ENCODE assay signal across 20 cellular contexts in the genomic region with DNA sequence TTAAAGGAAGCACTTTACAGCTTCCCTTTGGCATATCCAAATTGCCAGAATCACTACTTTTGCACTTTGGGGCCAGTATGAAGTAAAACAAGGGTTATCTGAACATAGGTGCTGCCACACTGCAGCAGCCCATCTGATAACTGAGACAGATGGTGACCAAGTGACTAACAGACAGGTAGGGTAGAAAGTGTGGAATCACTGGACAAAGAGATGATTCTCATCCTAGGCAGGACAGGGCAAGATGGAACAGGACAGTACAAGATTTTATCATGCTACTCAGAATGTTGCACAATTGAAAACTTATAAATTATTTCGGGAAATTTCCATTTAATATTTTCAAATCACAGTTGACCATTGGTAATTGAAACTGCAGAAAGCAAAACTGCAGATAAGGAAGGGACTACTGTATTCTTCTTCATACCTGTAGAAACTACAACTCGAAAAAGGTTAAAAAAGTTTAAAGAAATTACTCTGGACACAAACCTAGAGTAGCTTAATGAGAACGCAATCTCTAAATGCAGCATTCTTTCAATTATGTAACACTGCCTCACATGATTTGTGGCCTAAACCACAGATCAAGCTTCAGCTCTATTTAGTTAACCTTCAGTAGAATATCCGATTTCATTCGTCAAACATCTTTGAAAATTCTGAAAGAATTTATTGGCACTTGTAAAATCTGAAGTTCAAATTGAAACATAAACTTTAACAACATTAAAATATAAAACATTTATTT. TPM values are rescaled to one million over a fixed set of nuclear protein-coding genes. Genes with fewer than 3 reads are reported as not detected.
DNase-seq lines count a peak whose midpoint lies in the region; ATAC-seq, FAIRE-seq and TF ChIP-seq lines count a peak whose summit lies in the region.
"Had no signal": no experiment of that assay in that cellular context is flagged by ENCODE, and none has a peak within 500 bp of the region (broad histone marks: within the 10 kb centered on the region; RNA-seq: fewer than 3 reads in every experiment).

No MANE protein-coding gene starts in this region.

- no peak overlapping the region for H2AFZ ChIP-seq in HepG2 (ENCODE audit: low read length)
- no peak overlapping the region for H2AFZ ChIP-seq in PC-9

- H3K4me1 ChIP-seq in HepG2 (ENCODE audit: insufficient read depth, low read length) (no peaks in the 10 kb centered on the region), right lobe of liver (peaks cover 0 to 6% (median 0%) of the 10 kb centered on the region in 4 donors), vagina (peaks cover 8% of the 10 kb centered on the region), PC-9 (replicated peaks; ENCODE audit: insufficient read depth) (no peaks in the 10 kb centered on the region)
- H3K4me1 ChIP-seq: SJSA1 had no signal

- H3K36me3 ChIP-seq in HepG2 (replicated peaks in 1 of 2; ENCODE audit: control insufficient read depth in 1 of 2, insufficient read depth in 2 of 2, low read length in 2 of 2): peaks cover 5 to 46% of the 10 kb centered on the region in 2 experiments
- H3K36me3 ChIP-seq in right lobe of liver: peaks cover 0 to 43% (median 11%) of the 10 kb centered on the region in 4 donors
- H3K36me3 ChIP-seq in vagina: peaks cover 0 to 62% of the 10 kb centered on the region in 2 donors
- H3K36me3 ChIP-seq in PC-9 (ENCODE audit: low read depth): peaks cover 25% of the 10 kb centered on the region; the same call in 1 of the 2 replicates

- H4K20me1 ChIP-seq in HepG2 (ENCODE audit: insufficient read depth, low read length) (no peaks in the 10 kb centered on the region), PC-9 (ENCODE audit: insufficient read depth) (no peaks in the 10 kb centered on the region)

- TF ChIP-seq EP300 in HepG2 (IDR thresholded peaks at IDR 0.05; ENCODE audit: low read depth in 2 of 2, low read length in 2 of 2): no peak
- TF ChIP-seq EP300 in HepG2 (CRISPR knock-in tag; IDR thresholded peaks at IDR 0.05; ENCODE audit: borderline replicate concordance): no peak

- CTCF ChIA-PET in HepG2 (lab: Yijun Ruan, JAX; ENCODE audit: low intra/inter-chr PET ratio, low total read pairs): no interaction called here
- CTCF ChIA-PET in PC-9 (lab: Charles Lee): no interaction called here

- H3K9me3 ChIP-seq in HepG2 (ENCODE audit: low read length) (no peaks in the 10 kb centered on the region), right lobe of liver (no peaks in the 10 kb centered on the region), vagina (no peaks in the 10 kb centered on the region), PC-9 (ENCODE audit: insufficient read depth, low read depth) (no peaks in the 10 kb centered on the region)
- H3K9me3 ChIP-seq: SJSA1 had no signal

- ATAC-seq in HepG2: no peak
- no peak for ATAC-seq in right lobe of liver
- no peak for ATAC-seq in activated T-helper 17 cell treated with anti-CD3 and anti-CD28 coated beads, Interleukin-2, amount 50 U/mL, for 72 hours (replicated peaks)
- no peak for ATAC-seq in HG03175 (IDR thresholded peaks at IDR 0.05; ENCODE audit: unreplicated experiment)
- ATAC-seq: PC-3 had no signal

- 86% methylated on average over 5 of the region's 5 CpGs for WGBS in HepG2 (ENCODE audit: low lambda C conversion rate)
- WGBS in right lobe of liver (ENCODE audit: insufficient coverage, low coverage, low lambda C conversion rate, missing lambda C conversion rate): 86% methylated on average over 5 of the region's 5 CpGs

- H3K4me1 Mint-ChIP-seq in activated T-helper 17 cell treated with anti-CD3 and anti-CD28 coated beads, Interleukin-2, amount 50 U/mL, for 72 hours: no peaks in the 10 kb centered on the region
- H3K4me1 Mint-ChIP-seq: H9 had no signal

- H3K9ac ChIP-seq in HepG2 (ENCODE audit: insufficient read depth, low read depth, low read length): no peak overlapping the region

- no peak for TF ChIP-seq POLR2A in HepG2 (IDR thresholded peaks at IDR 0.05; ENCODE audit: insufficient read depth in 1 of 2, low read depth in 2 of 2, low read length in 2 of 2)
- TF ChIP-seq POLR2A in right lobe of liver (IDR thresholded peaks at IDR 0.05): no peak
- no peak for TF ChIP-seq POLR2A in vagina (IDR thresholded peaks at IDR 0.05)

- H3K4me2 ChIP-seq in HepG2 (ENCODE audit: low read depth, low read length) (no peak overlapping the region), PC-9 (no peak overlapping the region)

- intact Hi-C loops in HepG2 (cut with micrococcal nuclease; ENCODE audit: unreplicated experiment) (no loop called here), right lobe of liver (cut with DNase I) (no loop called here), vagina (cut with DNase I) (no loop called here), PC-9 (cut with micrococcal nuclease; ENCODE audit: unreplicated experiment) (no loop called here)

- DNase-seq in HepG2 (ENCODE audit: low spot score) (no peak), right lobe of liver (no peak), fibroblast of peridontal ligament (ENCODE audit: extremely low read depth) (peak; percentile 33), vagina (ENCODE audit: extremely low spot score in 2 of 2) (no peak), NCI-H2227 treated with DMSO at 0.1 percent for 48 hours (lab: John Stamatoyannopoulos, UW) (no peak), PC-9 (no peak)
- DNase-seq: CD4-positive, alpha-beta memory T cell; DMS153; GF-D8; H9; KBM-7; NCI-H1048; NCI-H146; NCI-H524; NCI-H82; PC-3; SW 1271 had no signal

- H3K4me3 Mint-ChIP-seq in activated T-helper 17 cell treated with anti-CD3 and anti-CD28 coated beads, Interleukin-2, amount 50 U/mL, for 72 hours: no peak overlapping the region
- H3K4me3 Mint-ChIP-seq: CD4-positive, alpha-beta memory T cell; H9 had no signal

- no peaks in the 10 kb centered on the region for H3K9me2 ChIP-seq in PC-9 (ENCODE audit: insufficient read depth)

- no peaks in the 10 kb centered on the region for H3K27me3 ChIP-seq in HepG2 (ENCODE audit: control insufficient read depth in 1 of 2, insufficient read depth in 2 of 2, low read length in 2 of 2)
- H3K27me3 ChIP-seq in right lobe of liver: no peaks in the 10 kb centered on the region
- H3K27me3 ChIP-seq in vagina: no peaks in the 10 kb centered on the region
- H3K27me3 ChIP-seq in PC-9 (ENCODE audit: insufficient read depth, low read depth): no peaks in the 10 kb centered on the region
- H3K27me3 ChIP-seq: SJSA1 had no signal

- no peaks in the 10 kb centered on the region for H3K27me3 Mint-ChIP-seq in activated T-helper 17 cell treated with anti-CD3 and anti-CD28 coated beads, Interleukin-2, amount 50 U/mL, for 72 hours
- H3K27me3 Mint-ChIP-seq: CD4-positive, alpha-beta memory T cell had no signal

- no peak for FAIRE-seq in HepG2 (lab: Jason Lieb, UNC)

- no peaks in the 10 kb centered on the region for H3K9me3 Mint-ChIP-seq in activated T-helper 17 cell treated with anti-CD3 and anti-CD28 coated beads, Interleukin-2, amount 50 U/mL, for 72 hours
- H3K9me3 Mint-ChIP-seq: CD4-positive, alpha-beta memory T cell; H9 had no signal

- no peak for TF ChIP-seq RAD21 in HepG2 (CRISPR knock-in tag; IDR thresholded peaks at IDR 0.05)

- BruUV-seq in HepG2 (replicated peaks; lab: Mats Ljungman, UMichigan): no TSS peak
- BruUV-seq in PC-9 (replicated peaks; lab: Mats Ljungman, UMichigan): no TSS peak

- peak overlapping the region; percentile 14 for H3K27ac Mint-ChIP-seq in activated T-helper 17 cell treated with anti-CD3 and anti-CD28 coated beads, Interleukin-2, amount 50 U/mL, for 72 hours
- H3K27ac Mint-ChIP-seq: CD4-positive, alpha-beta memory T cell had no signal

- H3K36me3 Mint-ChIP-seq in activated T-helper 17 cell treated with anti-CD3 and anti-CD28 coated beads, Interleukin-2, amount 50 U/mL, for 72 hours (ENCODE audit: low read depth): peaks cover 93% of the 10 kb centered on the region

- no peak overlapping the region for H3K4me3 ChIP-seq in HepG2 (replicated peaks in 1 of 3; ENCODE audit: insufficient read depth in 1 of 3, low read depth in 2 of 3, low read length in 3 of 3)
- no peak overlapping the region for H3K4me3 ChIP-seq in right lobe of liver
- H3K4me3 ChIP-seq in vagina: no peak overlapping the region
- H3K4me3 ChIP-seq in PC-9: no peak overlapping the region
- H3K4me3 ChIP-seq: SJSA1 had no signal

- H3K27ac ChIP-seq in HepG2 (ENCODE audit: extremely low read length, insufficient read depth, low read length): no peak overlapping the region
- no peak overlapping the region for H3K27ac ChIP-seq in right lobe of liver
- H3K27ac ChIP-seq in vagina: peak overlapping the region; percentile 36
- no peak overlapping the region for H3K27ac ChIP-seq in PC-9
- H3K27ac ChIP-seq: SJSA1 had no signal

- H3F3A ChIP-seq in PC-9 (ENCODE audit: insufficient read depth, low read depth): no peaks in the 10 kb centered on the region

- POLR2A ChIA-PET in HepG2 (lab: Yijun Ruan, JAX) (no interaction called here), PC-9 (lab: Charles Lee; ENCODE audit: unreplicated experiment) (no interaction called here)

- in situ Hi-C loops in HepG2 (cut with HindIII; ENCODE audit: extremely low pct_ligation_motif_present, low pct_unique_long_range_greater_than_20kb): no loop called here

- H3K79me2 ChIP-seq in HepG2 (ENCODE audit: insufficient read depth, low read length) (no peaks in the 10 kb centered on the region), PC-9 (ENCODE audit: low read depth) (no peaks in the 10 kb centered on the region)

- TF ChIP-seq CTCF in HepG2 (CRISPR knock-in tag; IDR thresholded peaks at IDR 0.05) (no peak), right lobe of liver (IDR thresholded peaks at IDR 0.05) (no peak), vagina (IDR thresholded peaks at IDR 0.05) (no peak), PC-9 (conservative IDR thresholded peaks at IDR 0.05) (no peak)

RNA-seq across cellular contexts. Expression of a gene that starts 31.4 kb away (rescaled TPM):
- total RNA-seq in HepG2 (2016; rRNA removed; fragmentation: Illumina TruSeq; extraction: Trizol) (16.3 and 17.6 TPM in 2 replicates), right lobe of liver (10 to 100 TPM in 3 of 6 experiments, 1 to 10 TPM in 3; 7.7 to 11.7 (median 9.2) TPM), vagina (38.3 TPM), PC-9 (2021) (10.4 and 13.0 TPM in 2 replicates)
- total RNA-seq in HepG2 (2016; cell fraction: cytosol; rRNA removed; fragmentation: Illumina TruSeq; extraction: Trizol; ENCODE audit: low read depth): 5.0 and 7.2 TPM in 2 replicates
- total RNA-seq in HepG2 (2016; cell fraction: insoluble cytoplasmic fraction; rRNA removed; fragmentation: Illumina TruSeq; extraction: Trizol): 16.6 and 17.0 TPM in 2 replicates
- 5.5 and 5.7 TPM in 2 replicates for total RNA-seq in HepG2 (2016; cell fraction: membrane; rRNA removed; fragmentation: Illumina TruSeq; extraction: Trizol)
- 24.9 TPM in 2 replicates for total RNA-seq in HepG2 (2016; cell fraction: nucleus; rRNA removed; fragmentation: Illumina TruSeq; extraction: Trizol)
- 11.1 and 12.7 TPM in 2 replicates for polyA plus RNA-seq in HepG2 (2011; rRNA removed)
- polyA plus RNA-seq in HepG2 (2011; cell fraction: cytosol; rRNA removed): 5.1 and 7.4 TPM in 2 replicates
- polyA plus RNA-seq in HepG2 (2011; cell fraction: nucleus; rRNA removed): 20.0 and 23.9 TPM in 2 replicates
- polyA plus RNA-seq in HepG2 (2012): 7.9 and 8.6 TPM in 2 replicates
- 0.35 and 0.62 TPM in 2 replicates for polyA plus RNA-seq in HepG2 (2016; cell fraction: cytosol; fragmentation: Illumina TruSeq; extraction: Trizol; ENCODE audit: low read depth)
- polyA plus RNA-seq in HepG2 (2016; cell fraction: insoluble cytoplasmic fraction; fragmentation: Illumina TruSeq; extraction: Trizol; ENCODE audit: low read depth): 6.1 and 6.9 TPM in 2 replicates
- polyA plus RNA-seq in HepG2 (2016; cell fraction: membrane; fragmentation: Illumina TruSeq; extraction: Trizol; ENCODE audit: low read depth): 0.68 and 0.74 TPM in 2 replicates
- polyA plus RNA-seq in HepG2 (2016; cell fraction: nucleus; fragmentation: Illumina TruSeq; extraction: Trizol; ENCODE audit: insufficient read depth, low read depth): 20.2 and 22.8 TPM in 2 replicates
- 21.1 and 25.1 TPM in 2 replicates for polyA minus RNA-seq in HepG2 (2011; rRNA and poly(A)+ RNA removed; ENCODE audit: low replicate concordance)
- 11.4 and 11.5 TPM in 2 replicates for polyA minus RNA-seq in HepG2 (2011; cell fraction: cytosol; rRNA and poly(A)+ RNA removed)
- 52.8 and 57.9 TPM in 2 replicates for polyA minus RNA-seq in HepG2 (2011; cell fraction: nucleus; rRNA and poly(A)+ RNA removed)
- total RNA-seq in activated T-helper 17 cell treated with anti-CD3 and anti-CD28 coated beads, Interleukin-2, amount 50 U/mL, for 72 hours: 10 to 100 TPM; 23.2 to 23.9 TPM

RNA-seq across cellular contexts. Expression of a gene that starts 31.6 kb away (rescaled TPM):
- 8.7 and 13.3 TPM in 2 replicates for total RNA-seq in HepG2 (2016; rRNA removed; fragmentation: Illumina TruSeq; extraction: Trizol)
- 0.88 and 1.0 TPM in 2 replicates for total RNA-seq in HepG2 (2016; cell fraction: cytosol; rRNA removed; fragmentation: Illumina TruSeq; extraction: Trizol; ENCODE audit: low read depth)
- total RNA-seq in HepG2 (2016; cell fraction: insoluble cytoplasmic fraction; rRNA removed; fragmentation: Illumina TruSeq; extraction: Trizol): 8.7 and 14.2 TPM in 2 replicates
- 5.0 and 5.9 TPM in 2 replicates for total RNA-seq in HepG2 (2016; cell fraction: membrane; rRNA removed; fragmentation: Illumina TruSeq; extraction: Trizol)
- 5.4 TPM in 2 replicates for total RNA-seq in HepG2 (2016; cell fraction: nucleus; rRNA removed; fragmentation: Illumina TruSeq; extraction: Trizol)
- 3.0 and 3.8 TPM in 2 replicates for polyA plus RNA-seq in HepG2 (2011; rRNA removed)
- 1.4 and 2.1 TPM in 2 replicates for polyA plus RNA-seq in HepG2 (2011; cell fraction: cytosol; rRNA removed)
- 0.66 and 1.2 TPM in 2 replicates for polyA plus RNA-seq in HepG2 (2011; cell fraction: nucleus; rRNA removed)
- 3.4 and 5.6 TPM in 2 replicates for polyA plus RNA-seq in HepG2 (2012)
- polyA plus RNA-seq in HepG2 (2016; cell fraction: cytosol; fragmentation: Illumina TruSeq; extraction: Trizol; ENCODE audit: low read depth): 0.46 and 0.78 TPM in 2 replicates
- 12.1 and 12.2 TPM in 2 replicates for polyA plus RNA-seq in HepG2 (2016; cell fraction: insoluble cytoplasmic fraction; fragmentation: Illumina TruSeq; extraction: Trizol; ENCODE audit: low read depth)
- 2.2 and 2.3 TPM in 2 replicates for polyA plus RNA-seq in HepG2 (2016; cell fraction: membrane; fragmentation: Illumina TruSeq; extraction: Trizol; ENCODE audit: low read depth)
- polyA plus RNA-seq in HepG2 (2016; cell fraction: nucleus; fragmentation: Illumina TruSeq; extraction: Trizol; ENCODE audit: insufficient read depth, low read depth): 5.9 and 6.7 TPM in 2 replicates
- polyA minus RNA-seq in HepG2 (2011; rRNA and poly(A)+ RNA removed; ENCODE audit: low replicate concordance): 0.96 and 2.2 TPM in 2 replicates
- 1.6 and 1.8 TPM in 2 replicates for polyA minus RNA-seq in HepG2 (2011; cell fraction: cytosol; rRNA and poly(A)+ RNA removed)
- 1.9 and 2.5 TPM in 2 replicates for polyA minus RNA-seq in HepG2 (2011; cell fraction: nucleus; rRNA and poly(A)+ RNA removed)
- total RNA-seq in right lobe of liver: 1 to 10 TPM; 2.5 to 4.2 (median 3.4) TPM
- total RNA-seq in activated T-helper 17 cell treated with anti-CD3 and anti-CD28 coated beads, Interleukin-2, amount 50 U/mL, for 72 hours: 10 to 100 TPM; 12.4 to 17.9 TPM
- 6.1 TPM for total RNA-seq in vagina
- total RNA-seq in PC-9 (2021): 4.1 and 5.5 TPM in 2 replicates
